Comparison of ENCODE assay signal across 8 cellular contexts in the genomic region with DNA sequence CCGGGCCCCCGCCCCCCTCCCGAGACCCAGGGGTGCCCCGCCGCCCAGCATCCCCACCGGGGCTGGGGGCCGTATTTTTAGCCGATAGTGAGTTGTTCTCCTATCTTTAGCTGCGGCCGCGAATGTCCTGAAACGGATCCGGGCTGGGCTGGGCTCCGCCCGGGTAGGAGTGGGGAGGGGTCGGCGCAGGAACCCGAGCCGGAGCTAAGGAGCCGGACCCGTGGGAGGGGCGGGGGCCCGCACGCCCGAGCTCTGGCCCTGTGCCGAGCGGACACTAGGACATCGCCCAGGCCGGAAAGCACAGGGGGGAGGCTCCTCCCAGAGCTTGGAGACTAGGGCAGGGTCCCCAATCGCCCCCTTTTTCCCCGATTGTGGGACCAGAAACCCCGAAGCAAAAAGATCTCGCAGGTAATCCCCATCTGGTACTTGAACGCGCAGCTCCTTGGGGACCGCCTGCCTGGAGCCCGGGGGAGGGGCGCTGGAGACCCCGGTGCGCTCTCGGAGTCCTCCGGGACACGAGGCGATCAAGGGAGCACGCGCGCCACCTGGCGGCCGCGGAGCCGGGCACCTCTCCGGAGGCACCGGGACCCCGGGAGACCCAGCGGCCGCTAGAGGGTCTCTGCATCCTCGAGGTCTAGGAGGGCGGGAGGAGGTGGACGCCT. TPM values are rescaled to one million over a fixed set of nuclear protein-coding genes. Genes with fewer than 3 reads are reported as not detected.
DNase-seq lines count a peak whose midpoint lies in the region; ATAC-seq and TF ChIP-seq lines count a peak whose summit lies in the region.

No MANE protein-coding gene starts in this region.

- H3K4me3 ChIP-seq in dorsolateral prefrontal cortex (peak overlapping the region; percentile 67 to 99 (median 94)), lower leg skin (ENCODE audit: low read depth, poor library complexity, severe bottlenecking) (peak overlapping the region; percentile 49)

- TF ChIP-seq POLR2A in lower leg skin (IDR thresholded peaks at IDR 0.05), result no peak

- H3K36me3 Mint-ChIP-seq in activated CD4-positive, alpha-beta memory T cell treated with anti-CD3 and anti-CD28 coated beads, Interleukin-2, amount 10 ng/mL, durations not matched to agents 7 days and 5 days (ENCODE audit: low read depth), result no peaks in the 10 kb centered on the region

- ATAC-seq in HG02938 (IDR thresholded peaks at IDR 0.05; ENCODE audit: unreplicated experiment) (peak; percentile 32), GM18858 (IDR thresholded peaks at IDR 0.05; ENCODE audit: unreplicated experiment) (no peak)

- TF ChIP-seq CTCF in dorsolateral prefrontal cortex (IDR thresholded peaks at IDR 0.05 in 54 of 56, conservative IDR thresholded peaks at IDR 0.05 in 2 of 56; ENCODE audit: low read depth in 1 of 56, partially characterized antibody in 56 of 56), result peak; percentile 90 to 100 (median 98)
- peak in 1 of 3 donors; percentile 90 for TF ChIP-seq CTCF in lower leg skin (IDR thresholded peaks at IDR 0.05)

- H3K27me3 ChIP-seq in dorsolateral prefrontal cortex, result no peaks in the 10 kb centered on the region

- peak overlapping the region; percentile 69 for H3K4me3 Mint-ChIP-seq in activated CD4-positive, alpha-beta memory T cell treated with anti-CD3 and anti-CD28 coated beads, Interleukin-2, amount 10 ng/mL, durations not matched to agents 7 days and 5 days

- DNase-seq in DMS79 (lab: John Stamatoyannopoulos, UW) (peak; percentile 66), NCI-H526 treated with DMSO at 0.1 percent for 48 hours (lab: John Stamatoyannopoulos, UW) (peak; percentile 55), dorsolateral prefrontal cortex (peak; percentile 66 to 86 (median 78)), lower leg skin (ENCODE audit: low spot score in 2 of 2) (peak in 1 of 2 donors; percentile 95)
- DNase-seq in activated CD4-positive, alpha-beta memory T cell treated with anti-CD3 and anti-CD28 coated beads, Interleukin-2, amount 10 ng/mL, durations not matched to agents 7 days and 5 days, result peak; percentile 77
- DNase-seq in stimulated activated CD4-positive, alpha-beta T cell treated with anti-CD3 and anti-CD28 coated beads, TNF-alpha, amount 100 ng/mL, for 1 hour (ENCODE audit: low read depth in 3 of 3, low spot score in 1 of 3), result peak; percentile 33 to 81 (median 63)

- H3K27me3 Mint-ChIP-seq in activated CD4-positive, alpha-beta memory T cell treated with anti-CD3 and anti-CD28 coated beads, Interleukin-2, amount 10 ng/mL, durations not matched to agents 7 days and 5 days, result peaks cover 20% of the 10 kb centered on the region

- intact Hi-C loops in dorsolateral prefrontal cortex (cut with DNase I), result loop anchor here (1.0 to 2.0 kb wide), 3 partner anchors 25 to 41 kb away; no protein-coding TSS in a partner anchor
- intact Hi-C loops in lower leg skin (cut with DNase I; ENCODE audit: low total_unique reads), result loop anchor here (5.0 kb wide), 1 partner anchor 38 kb away; no protein-coding TSS in a partner anchor

- H3K27ac Mint-ChIP-seq in activated CD4-positive, alpha-beta memory T cell treated with anti-CD3 and anti-CD28 coated beads, Interleukin-2, amount 10 ng/mL, durations not matched to agents 7 days and 5 days, result no peak overlapping the region

- H3K4me1 Mint-ChIP-seq in activated CD4-positive, alpha-beta memory T cell treated with anti-CD3 and anti-CD28 coated beads, Interleukin-2, amount 10 ng/mL, durations not matched to agents 7 days and 5 days, result peaks cover 11% of the 10 kb centered on the region

- POLR2A ChIA-PET in activated CD4-positive, alpha-beta memory T cell treated with anti-CD3 and anti-CD28 coated beads, Interleukin-2, amount 10 ng/mL, durations not matched to agents 7 days and 5 days (lab: Charles Lee), result interaction anchor here (0.9 to 3.2 kb wide), 9 partner anchors 14 to 198 kb away, joined by 3 to 28 read pairs (median 3); a partner anchor contains a TSS

- WGBS in lower leg skin, 2 donors, result 0% methylated on average over 35 to 56 of the region's 59 CpGs

- CTCF ChIA-PET in activated CD4-positive, alpha-beta memory T cell treated with anti-CD3 and anti-CD28 coated beads, Interleukin-2, amount 10 ng/mL, durations not matched to agents 7 days and 5 days (lab: Charles Lee), result interaction anchor here (0.6 to 8.5 kb wide), 36 partner anchors 8 to 756 kb away, joined by 3 to 172 read pairs (median 5); a partner anchor contains a TSS

- peak overlapping the region; percentile 68 to 98 (median 91) for H3K27ac ChIP-seq in dorsolateral prefrontal cortex

- H3K9me3 Mint-ChIP-seq in activated CD4-positive, alpha-beta memory T cell treated with anti-CD3 and anti-CD28 coated beads, Interleukin-2, amount 10 ng/mL, durations not matched to agents 7 days and 5 days, result no peaks in the 10 kb centered on the region

RNA-seq across cellular contexts. Expression of a gene that starts 0.7 kb away (rescaled TPM):
- under 1 TPM; 0.38 to 0.70 TPM for total RNA-seq in activated CD4-positive, alpha-beta memory T cell treated with anti-CD3 and anti-CD28 coated beads, Interleukin-2, amount 10 ng/mL, durations not matched to agents 7 days and 5 days
- total RNA-seq in dorsolateral prefrontal cortex (10 to 100 TPM in 115 of 120 experiments, 1 to 10 TPM in 5; 7.5 to 83.6 (median 20.5) TPM), lower leg skin (1 to 10 TPM in 3 of 4 donors, not detected in 1; 2.5 to 4.2 (median 3.4) TPM)

RNA-seq across cellular contexts. Expression of a gene that starts 18.3 kb away (rescaled TPM):
- total RNA-seq in activated CD4-positive, alpha-beta memory T cell treated with anti-CD3 and anti-CD28 coated beads, Interleukin-2, amount 10 ng/mL, durations not matched to agents 7 days and 5 days, result 10 to 100 TPM; 80.7 to 82.0 TPM
- total RNA-seq in dorsolateral prefrontal cortex (100 to 1,000 TPM in 5 of 120 experiments, 10 to 100 TPM in 115; 51.4 to 114 (median 73.5) TPM), lower leg skin (10 to 100 TPM; 20.6 to 36.4 (median 26.1) TPM)

RNA-seq across cellular contexts. Expression of a gene that starts 39.2 kb away (rescaled TPM):
- total RNA-seq in activated CD4-positive, alpha-beta memory T cell treated with anti-CD3 and anti-CD28 coated beads, Interleukin-2, amount 10 ng/mL, durations not matched to agents 7 days and 5 days, result under 1 TPM; 0.58 to 0.88 TPM
- total RNA-seq in dorsolateral prefrontal cortex (1 to 10 TPM in 119 of 120 experiments, under 1 TPM in 1; 0.77 to 4.5 (median 2.4) TPM), lower leg skin (under 1 TPM in 3 of 4 donors, not detected in 1; 0.19 to 0.26 (median 0.20) TPM)

RNA-seq across cellular contexts. Expression of a gene that starts 53.6 kb away (rescaled TPM):
- total RNA-seq in activated CD4-positive, alpha-beta memory T cell treated with anti-CD3 and anti-CD28 coated beads, Interleukin-2, amount 10 ng/mL, durations not matched to agents 7 days and 5 days, result 10 to 100 TPM; 42.0 to 51.1 TPM
- total RNA-seq in dorsolateral prefrontal cortex (10 to 100 TPM in 36 of 120 experiments, 1 to 10 TPM in 84; 4.5 to 16.1 (median 8.9) TPM), lower leg skin (10 to 100 TPM in 1 of 4 donors, 1 to 10 TPM in 3; 6.7 to 11.2 (median 7.6) TPM)
